In the genomic region with DNA sequence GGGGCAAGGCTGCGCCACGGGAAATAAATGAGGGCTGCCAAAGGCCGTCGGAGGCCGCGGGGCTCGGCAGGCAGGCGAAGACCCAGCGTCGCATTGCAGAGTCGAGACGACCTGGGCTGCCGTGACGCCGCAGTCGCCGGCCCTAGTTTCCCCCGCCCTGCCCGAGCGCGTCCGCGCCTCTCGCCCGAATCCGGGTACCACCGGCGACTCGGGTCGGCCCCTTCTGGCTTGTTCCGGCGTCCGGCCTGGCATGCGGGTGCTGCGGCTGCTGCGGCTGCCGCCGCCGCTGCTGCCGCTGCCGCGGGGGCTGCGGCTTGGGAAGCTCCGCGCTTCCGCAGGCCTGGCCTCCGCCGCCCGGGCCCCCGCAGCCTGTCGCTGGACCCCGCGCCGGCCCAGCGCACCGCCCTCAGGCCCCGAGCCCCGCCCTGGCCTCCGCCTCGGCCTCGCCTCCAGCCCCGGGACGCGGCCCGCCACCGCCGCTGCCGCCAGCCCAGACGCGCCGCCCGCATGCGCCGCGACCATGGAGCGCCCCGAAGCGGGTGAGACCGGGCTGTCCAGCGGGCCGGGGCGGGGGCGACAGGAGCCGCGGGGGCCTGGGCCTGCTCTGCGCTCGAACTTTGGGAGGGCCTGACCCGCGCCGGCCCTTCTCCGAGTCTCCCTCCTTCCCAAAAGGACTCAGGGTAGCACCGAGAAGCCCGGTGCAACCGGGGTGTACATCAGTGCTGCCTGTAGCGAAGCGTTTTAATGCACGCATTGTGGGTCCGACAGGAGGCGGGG, we compare ENCODE assay signal across 8 cellular contexts. TPM values are rescaled to one million over a fixed set of nuclear protein-coding genes. Genes with fewer than 3 reads are reported as not detected.
DNase-seq lines count a peak whose midpoint lies in the region; ATAC-seq and TF ChIP-seq lines count a peak whose summit lies in the region.

TSS of gene AKAP7 (plus strand) at position 224 of the 777 bp plus-strand sequence. CDS start at position 521, 297 bp downstream.

- intact Hi-C loops in head of caudate nucleus (cut with DNase I) = loop anchor here (5.0 kb wide), 1 partner anchor 73 kb away; the partner anchor contains the start of gene EPB41L2

- H3K4me2 ChIP-seq in osteoblast (ENCODE audit: insufficient read depth, low read length) = peak within 1 kb of the TSS; percentile 91

- H3K9me3 Mint-ChIP-seq in activated naive CD8-positive, alpha-beta T cell treated with anti-CD3 and anti-CD28 coated beads for 36 hours = no peaks in the 10 kb centered on the region

- H3K36me3 ChIP-seq in BE2C (no peaks in the 10 kb centered on the region), osteoblast (ENCODE audit: insufficient read depth, low read length) (no peaks in the 10 kb centered on the region), thoracic aorta (no peaks in the 10 kb centered on the region)

- H4K20me1 ChIP-seq in osteoblast (ENCODE audit: insufficient read depth, low read length) = no peaks in the 10 kb centered on the region

- H3K79me2 ChIP-seq in osteoblast (ENCODE audit: insufficient read depth, low read length) = no peaks in the 10 kb centered on the region

- H3K27ac ChIP-seq in osteoblast (ENCODE audit: low read depth, low read length) (peak within 1 kb of the TSS; percentile 54), thoracic aorta (peak within 1 kb of the TSS; percentile 76 to 79)

- ATAC-seq in HG03354 (IDR thresholded peaks at IDR 0.05; ENCODE audit: poor library complexity, severe bottlenecking, unreplicated experiment) (peak; percentile 81), SK-N-SH treated with all-trans-retinoic acid at 6 μM for 48 hours (peak; percentile 90), thoracic aorta (ENCODE audit: insufficient number of reproducible peaks, low FRiP score, low read depth) (peak; percentile 62)

- peak within 1 kb of the TSS; percentile 45 for H3K4me3 ChIP-seq in BE2C (ENCODE audit: low read depth, low read length)
- peak within 1 kb of the TSS; percentile 87 for H3K4me3 ChIP-seq in osteoblast (ENCODE audit: insufficient read depth, low read length)
- H3K4me3 ChIP-seq in thoracic aorta = peak within 1 kb of the TSS; percentile 94

- TF ChIP-seq CTCF in BE2C (IDR thresholded peaks at IDR 0.05; ENCODE audit: low read depth, low read length) (no peak), osteoblast (IDR thresholded peaks at IDR 0.05; ENCODE audit: extremely low read depth, low read depth, low read length) (no peak), thoracic aorta (IDR thresholded peaks at IDR 0.05) (no peak)

- H3K4me1 ChIP-seq in BE2C = no peaks in the 10 kb centered on the region
- H3K4me1 ChIP-seq in osteoblast (ENCODE audit: insufficient read depth, low read length) = peaks cover 2% of the 10 kb centered on the region
- peaks cover 0 to 7% of the 10 kb centered on the region in 2 donors for H3K4me1 ChIP-seq in thoracic aorta (ENCODE audit: control insufficient read depth in 1 of 2, low read depth in 2 of 2)

- peak within 1 kb of the TSS; percentile 91 for H3K4me3 Mint-ChIP-seq in activated naive CD8-positive, alpha-beta T cell treated with anti-CD3 and anti-CD28 coated beads for 36 hours

- H3K27ac Mint-ChIP-seq in activated naive CD8-positive, alpha-beta T cell treated with anti-CD3 and anti-CD28 coated beads for 36 hours = peak within 1 kb of the TSS; percentile 95

- H3K9me3 ChIP-seq in BE2C (no peaks in the 10 kb centered on the region), osteoblast (ENCODE audit: low read depth, low read length) (no peaks in the 10 kb centered on the region), thoracic aorta (no peaks in the 10 kb centered on the region)

- H2AFZ ChIP-seq in osteoblast (ENCODE audit: low read length) = peak within 1 kb of the TSS; percentile 96

- H3K27me3 ChIP-seq in BE2C (peaks cover 28% of the 10 kb centered on the region), osteoblast (ENCODE audit: insufficient read depth, low read length) (no peaks in the 10 kb centered on the region), thoracic aorta (replicated peaks; ENCODE audit: insufficient read depth) (no peaks in the 10 kb centered on the region)

- peaks cover 4% of the 10 kb centered on the region for H3K36me3 Mint-ChIP-seq in activated naive CD8-positive, alpha-beta T cell treated with anti-CD3 and anti-CD28 coated beads for 36 hours

- H3K4me1 Mint-ChIP-seq in activated naive CD8-positive, alpha-beta T cell treated with anti-CD3 and anti-CD28 coated beads for 36 hours = peaks cover 21% of the 10 kb centered on the region

- no peaks in the 10 kb centered on the region for H3K27me3 Mint-ChIP-seq in activated naive CD8-positive, alpha-beta T cell treated with anti-CD3 and anti-CD28 coated beads for 36 hours

- peak; percentile 49 for DNase-seq in BE2C
- DNase-seq in GM19238 (ENCODE audit: insufficient read length, low spot score) = peak; percentile 70
- peak; percentile 77 for DNase-seq in activated naive CD8-positive, alpha-beta T cell treated with anti-CD3 and anti-CD28 coated beads for 36 hours
- DNase-seq in head of caudate nucleus = peak; percentile 33 to 91 (median 80)
- DNase-seq in osteoblast (ENCODE audit: insufficient read length, low spot score, missing footprints) = peak; percentile 98
- peak; percentile 9 for DNase-seq in thoracic aorta (ENCODE audit: low spot score)

TF ChIP-seq in SK-N-SH treated with all-trans-retinoic acid at 6 μM for 48 hours, 23 proteins besides CTCF, POLR2A, EP300 and RAD21:
- TF ChIP-seq ZNF70 (CRISPR knock-in tag; IDR thresholded peaks at IDR 0.05) = no peak
- no peak for TF ChIP-seq ZFP30 (CRISPR knock-in tag; IDR thresholded peaks at IDR 0.05)
- no peak for TF ChIP-seq GLIS3 (CRISPR knock-in tag; IDR thresholded peaks at IDR 0.05)
- no peak for TF ChIP-seq CREB5 (CRISPR knock-in tag; IDR thresholded peaks at IDR 0.05; ENCODE audit: low read depth)
- TF ChIP-seq ZC3H10 (CRISPR knock-in tag; IDR thresholded peaks at IDR 0.05) = no peak
- no peak for TF ChIP-seq PATZ1 (CRISPR knock-in tag; IDR thresholded peaks at IDR 0.05; ENCODE audit: borderline replicate concordance)
- TF ChIP-seq, protein P1, sequence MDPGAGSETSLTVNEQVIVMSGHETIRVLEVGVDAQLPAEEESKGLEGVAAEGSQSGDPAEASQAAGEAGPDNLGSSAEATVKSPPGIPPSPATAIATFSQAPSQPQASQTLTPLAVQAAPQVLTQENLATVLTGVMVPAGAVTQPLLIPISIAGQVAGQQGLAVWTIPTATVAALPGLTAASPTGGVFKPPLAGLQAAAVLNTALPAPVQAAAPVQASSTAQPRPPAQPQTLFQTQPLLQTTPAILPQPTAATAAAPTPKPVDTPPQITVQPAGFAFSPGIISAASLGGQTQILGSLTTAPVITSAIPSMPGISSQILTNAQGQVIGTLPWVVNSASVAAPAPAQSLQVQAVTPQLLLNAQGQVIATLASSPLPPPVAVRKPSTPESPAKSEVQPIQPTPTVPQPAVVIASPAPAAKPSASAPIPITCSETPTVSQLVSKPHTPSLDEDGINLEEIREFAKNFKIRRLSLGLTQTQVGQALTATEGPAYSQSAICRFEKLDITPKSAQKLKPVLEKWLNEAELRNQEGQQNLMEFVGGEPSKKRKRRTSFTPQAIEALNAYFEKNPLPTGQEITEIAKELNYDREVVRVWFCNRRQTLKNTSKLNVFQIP (CRISPR knock-in tag; IDR thresholded peaks at IDR 0.05; ENCODE audit: borderline replicate concordance, low read depth) = no peak
- TF ChIP-seq TOX (CRISPR knock-in tag; IDR thresholded peaks at IDR 0.05; ENCODE audit: borderline replicate concordance) = no peak
- no peak for TF ChIP-seq ZNF8 (CRISPR knock-in tag; IDR thresholded peaks at IDR 0.05)
- TF ChIP-seq OSR1 (CRISPR knock-in tag; IDR thresholded peaks at IDR 0.05) = no peak
- TF ChIP-seq ESRRG (CRISPR knock-in tag; IDR thresholded peaks at IDR 0.05) = no peak
- no peak for TF ChIP-seq CSDC2 (CRISPR knock-in tag; IDR thresholded peaks at IDR 0.05)

RNA-seq across cellular contexts. Expression of gene AKAP7, which starts in this region (rescaled TPM):
- polyA plus RNA-seq in BE2C (2012; ENCODE audit: insufficient read depth, insufficient read length, low read depth) = not detected
- total RNA-seq in activated naive CD8-positive, alpha-beta T cell treated with anti-CD3 and anti-CD28 coated beads for 36 hours = 1 to 10 TPM; 6.0 to 6.2 TPM
- 4.0 and 6.8 TPM in 2 replicates for total RNA-seq in osteoblast
- total RNA-seq in thoracic aorta = 1 to 10 TPM; 3.0 to 4.1 TPM

Comparison
In these comparisons a context has a peak if more than half of its experiments do, and no peak if none do; other contexts are left out.
1. Peak in every context shown above with its lines: DNase-seq, ATAC-seq, H3K4me3 ChIP-seq and H3K27ac ChIP-seq.
2. DNase-seq: peak in every context shown above with its lines; median percentile 98 in osteoblast; 80 in head of caudate nucleus; 77 in activated naive CD8-positive, alpha-beta T cell treated with anti-CD3 and anti-CD28 coated beads for 36 hours; 70 in GM19238; 49 in BE2C; 9 in thoracic aorta.